24 cellular contexts compared by ENCODE assay signal in genomic region chr1:89350298-89350697, GRCh38. TPM values are rescaled to one million over a fixed set of nuclear protein-coding genes. Genes with fewer than 3 reads are reported as not detected.
DNase-seq lines count a peak whose midpoint lies in the region; ATAC-seq and TF ChIP-seq lines count a peak whose summit lies in the region.
"Had no signal": no experiment of that assay in that cellular context is flagged by ENCODE, and none has a peak within 500 bp of the region (broad histone marks: within the 10 kb centered on the region; RNA-seq: fewer than 3 reads in every experiment).

No MANE protein-coding gene starts in this region.

- no peaks in the 10 kb centered on the region for H3K36me3 Mint-ChIP-seq in activated CD4-positive, alpha-beta T cell treated with anti-CD3 and anti-CD28 coated beads for 36 hours (ENCODE audit: low read depth)
- H3K36me3 Mint-ChIP-seq: CD8-positive, alpha-beta T cell had no signal

- H3K4me1 Mint-ChIP-seq in activated CD4-positive, alpha-beta T cell treated with anti-CD3 and anti-CD28 coated beads for 36 hours, result peaks cover 16% of the 10 kb centered on the region

- peaks cover 38 to 42% of the 10 kb centered on the region in 2 experiments for H3K4me1 ChIP-seq in neutrophil (ENCODE audit: control insufficient read depth in 1 of 2, insufficient read depth in 1 of 2, low read depth in 1 of 2, low read length in 1 of 2)

- ATAC-seq in activated CD4-positive, alpha-beta T cell treated with anti-CD3 and anti-CD28 coated beads for 36 hours, result peak; percentile 25
- peak; percentile 52 for ATAC-seq in GM18907 (IDR thresholded peaks at IDR 0.05; ENCODE audit: unreplicated experiment)
- ATAC-seq in HG02798 (IDR thresholded peaks at IDR 0.05; ENCODE audit: poor library complexity, unreplicated experiment), result peak; percentile 73
- ATAC-seq: CD8-positive, alpha-beta T cell had no signal

- H3K27me3 Mint-ChIP-seq in activated CD4-positive, alpha-beta T cell treated with anti-CD3 and anti-CD28 coated beads for 36 hours, result no peaks in the 10 kb centered on the region

- no peak overlapping the region for H3K4me3 ChIP-seq in neutrophil (ENCODE audit: low read depth in 1 of 2, low read length in 1 of 2)

- no peaks in the 10 kb centered on the region for H3K36me3 ChIP-seq in neutrophil

- no peak for DNase-seq in activated CD4-positive, alpha-beta T cell treated with anti-CD3 and anti-CD28 coated beads for 36 hours
- no peak for DNase-seq in activated CD4-positive, alpha-beta T cell treated with anti-CD3 and anti-CD28 coated beads for 4 hours
- DNase-seq in NCI-H187 treated with DMSO at 0.1 percent for 48 hours (lab: John Stamatoyannopoulos, UW) (no peak), NCI-H1105 (lab: John Stamatoyannopoulos, UW) (no peak), NCI-H2196 (lab: John Stamatoyannopoulos, UW; ENCODE audit: unreplicated experiment) (no peak)
- DNase-seq: 8988T; C1 segment of cervical spinal cord; CD8-positive, alpha-beta T cell; DND-41; GOT3; HCEC 1CT; IMR-90; NCI-H1105 treated with DMSO at 0.1 percent for 48 hours; NCI-H1694; NCI-H226; NCI-H510A treated with DMSO at 0.1 percent for 48 hours; NCI-H774; NK-92 treated with Interleukin-12 subunit alpha and Interleukin-12 subunit beta, amount 100 ng/mL, for 24 hours; SIG-M5; SK-N-SH had no signal

- POLR2A ChIA-PET in activated CD4-positive, alpha-beta T cell treated with anti-CD3 and anti-CD28 coated beads for 36 hours (lab: Charles Lee), result no interaction called here

- peak overlapping the region; percentile 90 for H3K27ac ChIP-seq in neutrophil
- H3K27ac ChIP-seq: KMS-11 had no signal

- CTCF ChIA-PET in activated CD4-positive, alpha-beta T cell treated with anti-CD3 and anti-CD28 coated beads for 36 hours (lab: Charles Lee), result no interaction called here

- intact Hi-C loops in activated CD4-positive, alpha-beta T cell treated with anti-CD3 and anti-CD28 coated beads for 36 hours (cut with DNase I, micrococcal nuclease), result loop anchor here in 1 of 2 experiments (2.0 kb wide), 1 partner anchor 31 kb away; no protein-coding TSS in a partner anchor

- H3K9me3 Mint-ChIP-seq in activated CD4-positive, alpha-beta T cell treated with anti-CD3 and anti-CD28 coated beads for 36 hours (ENCODE audit: low read depth), result no peaks in the 10 kb centered on the region
- H3K9me3 Mint-ChIP-seq: CD8-positive, alpha-beta T cell had no signal

- no peak overlapping the region for H3K27ac Mint-ChIP-seq in activated CD4-positive, alpha-beta T cell treated with anti-CD3 and anti-CD28 coated beads for 36 hours
- H3K27ac Mint-ChIP-seq: CD8-positive, alpha-beta T cell had no signal

- no peaks in the 10 kb centered on the region for H3K27me3 ChIP-seq in neutrophil

- H3K4me3 Mint-ChIP-seq in activated CD4-positive, alpha-beta T cell treated with anti-CD3 and anti-CD28 coated beads for 36 hours, result no peak overlapping the region
- H3K4me3 Mint-ChIP-seq: CD8-positive, alpha-beta T cell had no signal

- TF ChIP-seq CTCF in neutrophil (IDR thresholded peaks at IDR 0.05), result no peak

- no peaks in the 10 kb centered on the region for H3K9me3 ChIP-seq in neutrophil
- H3K9me3 ChIP-seq: SK-N-SH had no signal

RNA-seq across cellular contexts. Expression of gene GBP6, which starts 13.6 kb away (rescaled TPM):
- under 1 TPM; 0.46 to 0.53 TPM for total RNA-seq in activated CD4-positive, alpha-beta T cell treated with anti-CD3 and anti-CD28 coated beads for 36 hours
- total RNA-seq: IMR-90 had no signal
